ENCODE assay signal across 1 cellular context in the genomic region with DNA sequence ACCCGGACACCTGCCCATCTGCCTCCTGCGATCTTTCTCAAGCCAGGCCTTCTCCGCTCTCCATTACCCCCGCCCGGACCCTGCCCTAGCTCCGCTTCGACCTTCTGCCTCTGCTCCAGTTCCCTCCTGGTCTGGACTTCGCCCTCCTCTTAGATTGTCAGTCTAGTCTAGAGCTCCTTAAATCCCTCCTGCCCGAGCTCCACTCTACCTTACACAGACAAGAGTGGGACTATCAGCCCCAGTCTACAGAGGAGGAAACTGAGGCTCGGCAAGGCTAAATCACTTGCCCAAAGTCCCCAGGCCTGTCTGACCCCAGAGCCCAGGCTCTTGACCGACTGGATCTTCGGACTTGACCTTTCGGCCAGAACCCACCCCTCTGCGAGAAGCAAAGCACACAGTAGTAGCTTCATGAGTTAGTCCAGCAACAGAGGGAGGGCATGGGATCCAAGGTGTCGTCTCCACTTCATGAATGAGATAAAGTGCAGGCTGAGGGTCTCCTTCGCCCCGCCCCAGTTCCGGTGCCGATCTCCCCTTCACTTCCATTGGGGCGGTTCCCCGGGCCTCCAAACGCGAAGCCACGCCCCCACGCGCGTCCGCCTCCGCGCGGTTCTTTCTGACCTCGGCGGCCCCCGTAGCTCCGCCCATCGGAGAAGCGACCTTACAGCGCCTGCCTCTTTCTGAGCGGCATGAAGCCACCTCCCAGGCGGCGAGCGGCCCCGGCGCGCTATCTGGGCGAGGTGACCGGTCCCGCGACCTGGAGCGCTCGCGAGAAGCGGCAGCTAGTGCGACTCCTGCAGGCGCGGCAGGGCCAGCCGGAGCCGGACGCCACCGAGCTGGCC.
TF ChIP-seq lines count a peak whose summit lies in the region.

A gene with protein sequence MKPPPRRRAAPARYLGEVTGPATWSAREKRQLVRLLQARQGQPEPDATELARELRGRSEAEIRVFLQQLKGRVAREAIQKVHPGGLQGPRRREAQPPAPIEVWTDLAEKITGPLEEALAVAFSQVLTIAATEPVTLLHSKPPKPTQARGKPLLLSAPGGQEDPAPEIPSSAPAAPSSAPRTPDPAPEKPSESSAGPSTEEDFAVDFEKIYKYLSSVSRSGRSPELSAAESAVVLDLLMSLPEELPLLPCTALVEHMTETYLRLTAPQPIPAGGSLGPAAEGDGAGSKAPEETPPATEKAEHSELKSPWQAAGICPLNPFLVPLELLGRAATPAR (plus strand): TSS at position 658 of the 839 bp plus-strand sequence. CDS start 29 bp downstream, at position 687.

TF ChIP-seq in GM23338, 12 proteins besides CTCF, POLR2A, EP300 and RAD21 (continued from another document):
- TF ChIP-seq, protein P1, sequence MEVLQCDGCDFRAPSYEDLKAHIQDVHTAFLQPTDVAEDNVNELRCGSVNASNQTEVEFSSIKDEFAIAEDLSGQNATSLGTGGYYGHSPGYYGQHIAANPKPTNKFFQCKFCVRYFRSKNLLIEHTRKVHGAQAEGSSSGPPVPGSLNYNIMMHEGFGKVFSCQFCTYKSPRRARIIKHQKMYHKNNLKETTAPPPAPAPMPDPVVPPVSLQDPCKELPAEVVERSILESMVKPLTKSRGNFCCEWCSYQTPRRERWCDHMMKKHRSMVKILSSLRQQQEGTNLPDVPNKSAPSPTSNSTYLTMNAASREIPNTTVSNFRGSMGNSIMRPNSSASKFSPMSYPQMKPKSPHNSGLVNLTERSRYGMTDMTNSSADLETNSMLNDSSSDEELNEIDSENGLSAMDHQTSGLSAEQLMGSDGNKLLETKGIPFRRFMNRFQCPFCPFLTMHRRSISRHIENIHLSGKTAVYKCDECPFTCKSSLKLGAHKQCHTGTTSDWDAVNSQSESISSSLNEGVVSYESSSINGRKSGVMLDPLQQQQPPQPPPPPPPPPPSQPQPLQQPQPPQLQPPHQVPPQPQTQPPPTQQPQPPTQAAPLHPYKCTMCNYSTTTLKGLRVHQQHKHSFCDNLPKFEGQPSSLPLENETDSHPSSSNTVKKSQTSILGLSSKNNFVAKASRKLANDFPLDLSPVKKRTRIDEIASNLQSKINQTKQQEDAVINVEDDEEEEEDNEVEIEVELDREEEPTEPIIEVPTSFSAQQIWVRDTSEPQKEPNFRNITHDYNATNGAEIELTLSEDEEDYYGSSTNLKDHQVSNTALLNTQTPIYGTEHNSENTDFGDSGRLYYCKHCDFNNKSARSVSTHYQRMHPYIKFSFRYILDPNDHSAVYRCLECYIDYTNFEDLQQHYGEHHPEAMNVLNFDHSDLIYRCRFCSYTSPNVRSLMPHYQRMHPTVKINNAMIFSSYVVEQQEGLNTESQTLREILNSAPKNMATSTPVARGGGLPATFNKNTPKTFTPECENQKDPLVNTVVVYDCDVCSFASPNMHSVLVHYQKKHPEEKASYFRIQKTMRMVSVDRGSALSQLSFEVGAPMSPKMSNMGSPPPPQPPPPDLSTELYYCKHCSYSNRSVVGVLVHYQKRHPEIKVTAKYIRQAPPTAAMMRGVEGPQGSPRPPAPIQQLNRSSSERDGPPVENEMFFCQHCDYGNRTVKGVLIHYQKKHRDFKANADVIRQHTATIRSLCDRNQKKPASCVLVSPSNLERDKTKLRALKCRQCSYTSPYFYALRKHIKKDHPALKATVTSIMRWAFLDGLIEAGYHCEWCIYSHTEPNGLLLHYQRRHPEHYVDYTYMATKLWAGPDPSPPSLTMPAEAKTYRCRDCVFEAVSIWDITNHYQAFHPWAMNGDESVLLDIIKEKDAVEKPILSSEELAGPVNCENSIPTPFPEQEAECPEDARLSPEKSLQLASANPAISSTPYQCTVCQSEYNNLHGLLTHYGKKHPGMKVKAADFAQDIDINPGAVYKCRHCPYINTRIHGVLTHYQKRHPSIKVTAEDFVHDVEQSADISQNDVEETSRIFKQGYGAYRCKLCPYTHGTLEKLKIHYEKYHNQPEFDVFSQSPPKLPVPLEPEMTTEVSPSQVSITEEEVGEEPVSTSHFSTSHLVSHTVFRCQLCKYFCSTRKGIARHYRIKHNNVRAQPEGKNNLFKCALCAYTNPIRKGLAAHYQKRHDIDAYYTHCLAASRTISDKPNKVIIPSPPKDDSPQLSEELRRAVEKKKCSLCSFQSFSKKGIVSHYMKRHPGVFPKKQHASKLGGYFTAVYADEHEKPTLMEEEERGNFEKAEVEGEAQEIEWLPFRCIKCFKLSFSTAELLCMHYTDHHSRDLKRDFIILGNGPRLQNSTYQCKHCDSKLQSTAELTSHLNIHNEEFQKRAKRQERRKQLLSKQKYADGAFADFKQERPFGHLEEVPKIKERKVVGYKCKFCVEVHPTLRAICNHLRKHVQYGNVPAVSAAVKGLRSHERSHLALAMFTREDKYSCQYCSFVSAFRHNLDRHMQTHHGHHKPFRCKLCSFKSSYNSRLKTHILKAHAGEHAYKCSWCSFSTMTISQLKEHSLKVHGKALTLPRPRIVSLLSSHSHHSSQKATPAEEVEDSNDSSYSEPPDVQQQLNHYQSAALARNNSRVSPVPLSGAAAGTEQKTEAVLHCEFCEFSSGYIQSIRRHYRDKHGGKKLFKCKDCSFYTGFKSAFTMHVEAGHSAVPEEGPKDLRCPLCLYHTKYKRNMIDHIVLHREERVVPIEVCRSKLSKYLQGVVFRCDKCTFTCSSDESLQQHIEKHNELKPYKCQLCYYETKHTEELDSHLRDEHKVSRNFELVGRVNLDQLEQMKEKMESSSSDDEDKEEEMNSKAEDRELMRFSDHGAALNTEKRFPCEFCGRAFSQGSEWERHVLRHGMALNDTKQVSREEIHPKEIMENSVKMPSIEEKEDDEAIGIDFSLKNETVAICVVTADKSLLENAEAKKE (CRISPR knock-in tag; IDR thresholded peaks at IDR 0.05), result no peak
- TF ChIP-seq, protein P2, sequence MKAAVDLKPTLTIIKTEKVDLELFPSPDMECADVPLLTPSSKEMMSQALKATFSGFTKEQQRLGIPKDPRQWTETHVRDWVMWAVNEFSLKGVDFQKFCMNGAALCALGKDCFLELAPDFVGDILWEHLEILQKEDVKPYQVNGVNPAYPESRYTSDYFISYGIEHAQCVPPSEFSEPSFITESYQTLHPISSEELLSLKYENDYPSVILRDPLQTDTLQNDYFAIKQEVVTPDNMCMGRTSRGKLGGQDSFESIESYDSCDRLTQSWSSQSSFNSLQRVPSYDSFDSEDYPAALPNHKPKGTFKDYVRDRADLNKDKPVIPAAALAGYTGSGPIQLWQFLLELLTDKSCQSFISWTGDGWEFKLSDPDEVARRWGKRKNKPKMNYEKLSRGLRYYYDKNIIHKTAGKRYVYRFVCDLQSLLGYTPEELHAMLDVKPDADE (IDR thresholded peaks at IDR 0.05), result peak; percentile 61; the same call in 1 of the 2 replicates
